Comparison of ENCODE assay signal across 13 cellular contexts in the genomic region with DNA sequence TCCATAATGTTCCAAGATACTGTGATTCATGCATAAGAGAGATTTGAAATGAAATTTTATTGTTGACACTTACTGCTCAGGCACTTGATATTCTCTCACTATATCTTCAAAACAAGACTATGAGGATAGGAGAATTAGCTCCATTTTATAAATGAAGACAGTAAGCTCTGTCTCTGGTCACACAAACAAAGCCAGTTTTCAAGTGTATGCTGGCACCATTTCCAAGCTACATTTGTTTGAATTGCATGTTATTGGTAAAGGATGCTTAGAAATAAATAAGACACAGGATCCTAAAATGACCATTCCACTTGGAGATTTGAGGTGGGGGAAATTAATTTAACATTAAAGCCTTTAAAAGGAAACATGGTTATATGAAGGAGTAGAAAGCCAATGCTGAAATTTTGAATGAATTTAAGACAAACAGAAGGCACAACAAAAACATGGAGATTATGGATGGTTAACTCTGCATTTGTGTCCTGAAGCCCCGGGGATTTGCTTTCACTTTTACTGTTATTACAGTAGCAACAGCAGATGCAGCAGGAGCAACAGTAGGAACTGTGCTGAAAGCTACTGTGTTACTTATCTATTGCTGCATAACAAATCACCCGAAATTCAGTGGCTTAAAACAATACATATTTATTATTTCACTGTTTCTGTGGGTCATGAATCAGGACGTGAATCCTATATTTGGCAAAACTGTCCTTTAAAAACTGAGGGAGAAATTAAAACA.
DNase-seq lines count a peak whose midpoint lies in the region; ATAC-seq, FAIRE-seq and TF ChIP-seq lines count a peak whose summit lies in the region.
"Had no signal": no experiment of that assay in that cellular context is flagged by ENCODE, and none has a peak within 500 bp of the region (broad histone marks: within the 10 kb centered on the region; RNA-seq: fewer than 3 reads in every experiment).

No MANE protein-coding gene starts in this region.

- no peaks in the 10 kb centered on the region for H3K27me3 ChIP-seq in right cardiac atrium (ENCODE audit: control insufficient read depth, insufficient read depth)
- H3K27me3 ChIP-seq in heart right ventricle, result no peaks in the 10 kb centered on the region
- no peaks in the 10 kb centered on the region for H3K27me3 ChIP-seq in SJCRH30
- no peaks in the 10 kb centered on the region for H3K27me3 ChIP-seq in tibial artery

- H3K9ac ChIP-seq in kidney (ENCODE audit: low read length in 2 of 2), result no peak overlapping the region

- no peaks in the 10 kb centered on the region for H3K36me3 ChIP-seq in heart right ventricle
- no peaks in the 10 kb centered on the region for H3K36me3 ChIP-seq in SJCRH30
- no peaks in the 10 kb centered on the region for H3K36me3 ChIP-seq in kidney (ENCODE audit: control insufficient read depth in 1 of 2, insufficient read depth in 2 of 2, low read length in 2 of 2)
- H3K36me3 ChIP-seq in tibial artery, result no peaks in the 10 kb centered on the region

- H3K4me3 Mint-ChIP-seq in Calu3 (ENCODE audit: low read depth, unreplicated experiment), result no peak overlapping the region
- H3K4me3 Mint-ChIP-seq: activated B cell treated with CpG ODN at 0.5 μM for 24 hours; activated T-helper 17 cell treated with anti-CD3 and anti-CD28 coated beads, Interleukin-2, amount 50 U/mL, for 72 hours had no signal

- H3K27me3 Mint-ChIP-seq in Calu3 (ENCODE audit: unreplicated experiment), result no peaks in the 10 kb centered on the region
- H3K27me3 Mint-ChIP-seq: activated B cell treated with CpG ODN at 0.5 μM for 24 hours; activated T-helper 17 cell treated with anti-CD3 and anti-CD28 coated beads, Interleukin-2, amount 50 U/mL, for 72 hours had no signal

- peak overlapping the region; percentile 20 for H3K4me3 ChIP-seq in right cardiac atrium (ENCODE audit: low read length)
- peak overlapping the region in 2 of 10 donors; percentile 4 to 13 for H3K4me3 ChIP-seq in heart right ventricle
- H3K4me3 ChIP-seq in SJCRH30, result peak overlapping the region; percentile 40
- peak overlapping the region; percentile 2 to 49 for H3K4me3 ChIP-seq in kidney (ENCODE audit: low read length in 2 of 2)
- no peak overlapping the region for H3K4me3 ChIP-seq in tibial artery

- no TSS peak for BruUV-seq in Calu3 (replicated peaks; lab: Mats Ljungman, UMichigan)

- H3K36me3 Mint-ChIP-seq in Calu3 (ENCODE audit: insufficient read depth, unreplicated experiment), result no peaks in the 10 kb centered on the region

- no peaks in the 10 kb centered on the region for H3K4me1 Mint-ChIP-seq in Calu3 (ENCODE audit: low read depth, unreplicated experiment)
- H3K4me1 Mint-ChIP-seq: activated B cell treated with CpG ODN at 0.5 μM for 24 hours; activated T-helper 17 cell treated with anti-CD3 and anti-CD28 coated beads, Interleukin-2, amount 50 U/mL, for 72 hours had no signal

- H3K4me1 ChIP-seq in right cardiac atrium (ENCODE audit: control insufficient read depth, insufficient read depth, low read length) (no peaks in the 10 kb centered on the region), heart right ventricle (no peaks in the 10 kb centered on the region), SJCRH30 (peaks cover 4% of the 10 kb centered on the region; the same call in 1 of the 2 replicates), kidney (ENCODE audit: control insufficient read depth in 1 of 2, insufficient read depth in 1 of 2, low read depth in 1 of 2, low read length in 2 of 2) (no peaks in the 10 kb centered on the region), tibial artery (no peaks in the 10 kb centered on the region)

- DNase-seq in right cardiac atrium (no peak), heart right ventricle (no peak), SJCRH30 (peak in 1 of 2 experiments; percentile 45), kidney (no peak), omental fat pad (ENCODE audit: low spot score) (no peak), Calu3 (no peak), tibial artery (no peak)
- DNase-seq in activated effector memory CD4-positive, alpha-beta T cell treated with anti-CD3 and anti-CD28 coated beads, Interleukin-2, amount 50 U/mL, for 16 hours, result no peak
- DNase-seq: activated B cell treated with CpG ODN at 0.5 μM for 24 hours, cortex of kidney, GDM1, KG1 had no signal

- TF ChIP-seq CTCF in heart right ventricle (IDR thresholded peaks at IDR 0.05) (no peak), kidney (IDR thresholded peaks at IDR 0.05; ENCODE audit: borderline replicate concordance, extremely low read depth, insufficient read depth) (no peak), omental fat pad (IDR thresholded peaks at IDR 0.05) (no peak), Calu3 (IDR thresholded peaks at IDR 0.05; ENCODE audit: unreplicated experiment) (no peak), tibial artery (IDR thresholded peaks at IDR 0.05) (no peak)

- H3K27ac Mint-ChIP-seq in Calu3 (ENCODE audit: unreplicated experiment), result no peak overlapping the region
- H3K27ac Mint-ChIP-seq: activated B cell treated with CpG ODN at 0.5 μM for 24 hours; activated T-helper 17 cell treated with anti-CD3 and anti-CD28 coated beads, Interleukin-2, amount 50 U/mL, for 72 hours had no signal

- no peak for FAIRE-seq in kidney (lab: Jason Lieb, UNC)

- CTCF ChIA-PET in Calu3 (lab: Charles Lee), result no interaction called here

- intact Hi-C loops in right cardiac atrium (cut with DNase I), result no loop called here
- intact Hi-C loops in heart right ventricle (cut with DNase I), result no loop called here
- intact Hi-C loops in kidney (cut with DNase I), result no loop called here
- intact Hi-C loops in Calu3 (cut with micrococcal nuclease; ENCODE audit: unreplicated experiment), result no loop called here
- intact Hi-C loops in tibial artery (cut with DNase I; ENCODE audit: low total_unique reads), result no loop called here

- H3K27ac ChIP-seq in right cardiac atrium (ENCODE audit: low read length) (no peak overlapping the region), heart right ventricle (no peak overlapping the region), SJCRH30 (no peak overlapping the region), kidney (ENCODE audit: low read depth in 2 of 2, low read length in 2 of 2) (no peak overlapping the region), tibial artery (no peak overlapping the region)

- H3K9me3 ChIP-seq in right cardiac atrium (ENCODE audit: control insufficient read depth, low read length), result no peaks in the 10 kb centered on the region
- H3K9me3 ChIP-seq in heart right ventricle, result peaks cover 0 to 9% (median 0%) of the 10 kb centered on the region in 11 donors
- 0 out of 2 replicates have a peak, but pooled peaks cover 4% of the 10 kb centered on the region for H3K9me3 ChIP-seq in SJCRH30 (replicated peaks)
- no peaks in the 10 kb centered on the region for H3K9me3 ChIP-seq in kidney (ENCODE audit: control insufficient read depth in 1 of 2, low read length in 2 of 2)
- no peaks in the 10 kb centered on the region for H3K9me3 ChIP-seq in tibial artery

- H3K9me3 Mint-ChIP-seq in Calu3 (ENCODE audit: low read depth, unreplicated experiment), result peaks cover 8% of the 10 kb centered on the region

- WGBS in right cardiac atrium, result 27% methylated on average over 3 of the region's 3 CpGs
- 35 to 36% methylated on average over 3 of the region's 3 CpGs for WGBS in heart right ventricle, 2 donors

- ATAC-seq in right cardiac atrium, result no peak
- no peak for ATAC-seq in heart right ventricle
- no peak for ATAC-seq in omental fat pad (ENCODE audit: low FRiP score)
- ATAC-seq: activated T-helper 17 cell treated with anti-CD3 and anti-CD28 coated beads, Interleukin-2, amount 50 U/mL, for 72 hours had no signal

Comparison
In these comparisons a context has a peak if more than half of its experiments do, and no peak if none do; other contexts are left out.
1. H3K4me3 ChIP-seq: peak in right cardiac atrium (single experiment), SJCRH30 (single experiment) and kidney (2 of 2); none in tibial artery (0 of 2).